In the genomic region with DNA sequence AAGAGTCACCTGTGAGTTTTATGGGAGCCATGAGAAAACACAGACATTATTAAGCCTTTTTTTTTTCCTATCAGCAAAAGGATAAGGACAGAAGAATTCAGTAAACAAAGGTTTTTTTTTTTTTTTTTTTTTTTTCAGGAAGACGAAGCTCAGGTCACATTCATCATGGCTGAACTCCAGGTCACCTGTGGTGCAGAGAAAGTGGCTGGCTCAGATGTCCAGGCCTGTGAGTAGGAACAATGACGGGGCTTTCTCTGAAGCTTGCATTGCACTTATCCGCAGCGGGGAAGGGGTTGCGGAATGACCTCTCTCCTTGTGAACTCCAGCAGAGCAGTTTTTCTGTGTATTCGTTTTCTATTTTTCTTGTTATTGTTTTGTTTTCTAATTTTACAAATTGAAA, we compare ENCODE assay signal across 25 cellular contexts.
"Had no signal": no experiment of that assay in that cellular context is flagged by ENCODE, and none has a peak within 500 bp of the region (broad histone marks: within the 10 kb centered on the region; RNA-seq: fewer than 3 reads in every experiment).

No MANE protein-coding gene starts in this region.

- H3K4me1 ChIP-seq: Peyer's patch had no signal

- H3K27me3 ChIP-seq: brain microvascular endothelial cell, Peyer's patch, SJSA1 had no signal

- H3K27ac ChIP-seq: brain microvascular endothelial cell, Peyer's patch, RWPE1, SJSA1 had no signal

- H3K9me3 ChIP-seq: Peyer's patch, SJSA1 had no signal

- H3K4me3 ChIP-seq: Peyer's patch, SJSA1 had no signal

- H3K4me3 Mint-ChIP-seq: activated CD8-positive, alpha-beta T cell treated with anti-CD3 and anti-CD28 coated beads for 36 hours; activated naive CD4-positive, alpha-beta T cell treated with anti-CD3 and anti-CD28 coated beads, Interleukin-2, amount 10 ng/mL, durations not matched to agents 7 days and 5 days; activated naive CD8-positive, alpha-beta T cell treated with anti-CD3 and anti-CD28 coated beads for 36 hours; activated T-cell treated with anti-CD3 and anti-CD28 coated beads, Interleukin-2, amount 50 U/mL, for 72 hours; T-helper 2 cell treated with Interferon-gamma antibody and Interleukin-4, amounts not matched to agents 5 μg/mL and 100 μg/mL, for 36 hours had no signal

- H3K36me3 Mint-ChIP-seq: activated naive CD4-positive, alpha-beta T cell treated with anti-CD3 and anti-CD28 coated beads, Interleukin-2, amount 10 ng/mL, durations not matched to agents 7 days and 5 days; activated naive CD8-positive, alpha-beta T cell treated with anti-CD3 and anti-CD28 coated beads for 36 hours had no signal

- ATAC-seq: activated CD4-positive, CD25-positive, alpha-beta regulatory T cell treated with anti-CD3 and anti-CD28 coated beads, Interleukin-2, amount 50 U/mL, for 24 hours; activated CD8-positive, alpha-beta T cell treated with anti-CD3 and anti-CD28 coated beads for 36 hours; activated T-cell treated with anti-CD3 and anti-CD28 coated beads, Interleukin-2, amount 50 U/mL, for 72 hours; SK-N-SH treated with all-trans-retinoic acid at 6 μM for 48 hours had no signal

- H3K27me3 Mint-ChIP-seq: activated naive CD4-positive, alpha-beta T cell treated with anti-CD3 and anti-CD28 coated beads, Interleukin-2, amount 10 ng/mL, durations not matched to agents 7 days and 5 days; activated naive CD8-positive, alpha-beta T cell treated with anti-CD3 and anti-CD28 coated beads for 36 hours had no signal

- H3K27ac Mint-ChIP-seq: activated CD8-positive, alpha-beta T cell treated with anti-CD3 and anti-CD28 coated beads for 36 hours; activated naive CD4-positive, alpha-beta T cell treated with anti-CD3 and anti-CD28 coated beads, Interleukin-2, amount 10 ng/mL, durations not matched to agents 7 days and 5 days; activated naive CD8-positive, alpha-beta T cell treated with anti-CD3 and anti-CD28 coated beads for 36 hours; activated T-cell treated with anti-CD3 and anti-CD28 coated beads, Interleukin-2, amount 50 U/mL, for 72 hours; activated T-helper 2 cell treated with anti-CD3 and anti-CD28 coated beads, Interferon-gamma antibody, Interleukin-2, Interleukin-4, amounts not matched to agents 10 μg/mL and 5 μg/mL and 100 μg/mL, durations not matched to agents 14 hours and 24 hours and 36 hours; T-helper 2 cell treated with Interferon-gamma antibody and Interleukin-4, amounts not matched to agents 5 μg/mL and 100 μg/mL, for 36 hours had no signal

- DNase-seq: activated CD4-positive, alpha-beta T cell treated with anti-CD3 and anti-CD28 coated beads for 4 hours; activated CD8-positive, alpha-beta memory T cell treated with anti-CD3 and anti-CD28 coated beads, Interleukin-2, amount 50 U/mL, for 4 hours; activated CD8-positive, alpha-beta T cell treated with anti-CD3 and anti-CD28 coated beads for 36 hours; activated gamma-delta T cell treated with Interleukin-2 at 50 U/mL for 16 hours; activated naive CD4-positive, alpha-beta T cell treated with anti-CD3 and anti-CD28 coated beads, Interleukin-2, amount 10 ng/mL, durations not matched to agents 7 days and 5 days; activated naive CD8-positive, alpha-beta T cell treated with anti-CD3 and anti-CD28 coated beads for 36 hours; activated T-cell treated with anti-CD3 and anti-CD28 coated beads, Interleukin-2, amount 50 U/mL, for 72 hours; brain microvascular endothelial cell; MM.1S; NCI-H1105; NCI-H1436; NCI-H187 treated with DMSO at 0.1 percent for 48 hours; NCI-H2107; NCI-H2171 treated with DMSO at 0.1 percent for 48 hours; NCI-H345; NCI-H526 treated with DMSO at 0.1 percent for 48 hours; Peyer's patch; SHP77; SW 1271 had no signal

- H3K4me1 Mint-ChIP-seq: activated naive CD4-positive, alpha-beta T cell treated with anti-CD3 and anti-CD28 coated beads, Interleukin-2, amount 10 ng/mL, durations not matched to agents 7 days and 5 days; activated naive CD8-positive, alpha-beta T cell treated with anti-CD3 and anti-CD28 coated beads for 36 hours had no signal

- H3K36me3 ChIP-seq: brain microvascular endothelial cell, Peyer's patch, SJSA1 had no signal
